ENCODE assay signal across 11 cellular contexts in genomic region chr10:43284341-43284910, GRCh38. TPM values are rescaled to one million over a fixed set of nuclear protein-coding genes. Genes with fewer than 3 reads are reported as not detected.
DNase-seq lines count a peak whose midpoint lies in the region; ATAC-seq and FAIRE-seq lines count a peak whose summit lies in the region.
"Had no signal": no experiment of that assay in that cellular context is flagged by ENCODE, and none has a peak within 500 bp of the region (broad histone marks: within the 10 kb centered on the region; RNA-seq: fewer than 3 reads in every experiment).

No MANE protein-coding gene starts in this region.

- H3K4me3 Mint-ChIP-seq in activated naive CD4-positive, alpha-beta T cell treated with anti-CD3 and anti-CD28 coated beads, Interleukin-2, amount 10 ng/mL, durations not matched to agents 7 days and 5 days, result no peak overlapping the region
- no peak overlapping the region for H3K4me3 Mint-ChIP-seq in T-cell

- peaks cover 48% of the 10 kb centered on the region for H3K27me3 Mint-ChIP-seq in activated naive CD4-positive, alpha-beta T cell treated with anti-CD3 and anti-CD28 coated beads, Interleukin-2, amount 10 ng/mL, durations not matched to agents 7 days and 5 days
- peaks cover 5 to 8% of the 10 kb centered on the region in 2 donors for H3K27me3 Mint-ChIP-seq in T-cell

- DNase-seq in activated naive CD4-positive, alpha-beta T cell treated with anti-CD3 and anti-CD28 coated beads, Interleukin-2, amount 10 ng/mL, durations not matched to agents 7 days and 5 days, result peak; percentile 71
- DNase-seq in activated naive CD4-positive, alpha-beta T cell (lab: John Stamatoyannopoulos, UW), result no peak
- DNase-seq in T-cell, result peak in 2 of 34 experiments; percentile 12 to 23
- peak; percentile 85 for DNase-seq in iPS-NIHi11 (ENCODE audit: low spot score)
- DNase-seq in urothelium cell line (ENCODE audit: low spot score), result peak; percentile 72
- no peak for DNase-seq in DMS 273 (lab: John Stamatoyannopoulos, UW; ENCODE audit: unreplicated experiment)
- DNase-seq: GDM1, NCI-H1930, tibial artery had no signal

- H3K9me3 Mint-ChIP-seq in activated naive CD4-positive, alpha-beta T cell treated with anti-CD3 and anti-CD28 coated beads, Interleukin-2, amount 10 ng/mL, durations not matched to agents 7 days and 5 days, result no peaks in the 10 kb centered on the region
- no peaks in the 10 kb centered on the region for H3K9me3 Mint-ChIP-seq in T-cell

- peaks cover 44% of the 10 kb centered on the region for H3K4me1 Mint-ChIP-seq in activated naive CD4-positive, alpha-beta T cell treated with anti-CD3 and anti-CD28 coated beads, Interleukin-2, amount 10 ng/mL, durations not matched to agents 7 days and 5 days
- H3K4me1 Mint-ChIP-seq in T-cell, result peaks cover 34 to 41% (median 37%) of the 10 kb centered on the region in 3 donors

- H3K36me3 Mint-ChIP-seq in activated naive CD4-positive, alpha-beta T cell treated with anti-CD3 and anti-CD28 coated beads, Interleukin-2, amount 10 ng/mL, durations not matched to agents 7 days and 5 days, result peaks cover 2% of the 10 kb centered on the region
- no peaks in the 10 kb centered on the region for H3K36me3 Mint-ChIP-seq in T-cell

- CTCF ChIA-PET in activated naive CD4-positive, alpha-beta T cell treated with anti-CD3 and anti-CD28 coated beads, Interleukin-2, amount 10 ng/mL, durations not matched to agents 7 days and 5 days (lab: Charles Lee), result no interaction called here
- CTCF ChIA-PET in T-cell (lab: Charles Lee), result no interaction called here

- no peak overlapping the region for H3K27ac Mint-ChIP-seq in activated naive CD4-positive, alpha-beta T cell treated with anti-CD3 and anti-CD28 coated beads, Interleukin-2, amount 10 ng/mL, durations not matched to agents 7 days and 5 days
- H3K27ac Mint-ChIP-seq in T-cell, result peak overlapping the region; percentile 75 to 79

- FAIRE-seq in urothelium cell line (lab: Jason Lieb, UNC), result peak; percentile 46

- ATAC-seq in T-cell (replicated peaks in 1 of 4), result no peak
- no peak for ATAC-seq in activated CD4-positive, CD25-positive, alpha-beta regulatory T cell treated with anti-CD3 and anti-CD28 coated beads, Interleukin-2, amount 50 U/mL, for 24 hours
- no peak for ATAC-seq in HG02840 (IDR thresholded peaks at IDR 0.05; ENCODE audit: low FRiP score, unreplicated experiment)

- POLR2A ChIA-PET in T-cell (lab: Charles Lee), result interaction anchor here in 1 of 2 donors (0.5 kb wide), 1 partner anchor 27 kb away, joined by 3 read pairs; no protein-coding TSS in a partner anchor

RNA-seq across cellular contexts. Expression of gene RASGEF1A, which starts 17.6 kb away (rescaled TPM):
- total RNA-seq in T-cell, result 1 to 10 TPM; 2.2 to 6.9 (median 5.6) TPM

Comparison
In these comparisons a context has a peak if more than half of its experiments do, and no peak if none do; other contexts are left out.
1. DNase-seq: peak in activated naive CD4-positive, alpha-beta T cell treated with anti-CD3 and anti-CD28 coated beads, Interleukin-2, amount 10 ng/mL, durations not matched to agents 7 days and 5 days (single experiment), iPS-NIHi11 (single experiment) and urothelium cell line (single experiment); none in activated naive CD4-positive, alpha-beta T cell (0 of 4) and DMS 273 (single experiment).